In genomic region chr13:74325106-74325505, GRCh38 we compare ENCODE assay signal across 9 cellular contexts.
A peak's percentile ranks its signal among the peaks of the same experiment; 100 is the strongest.
DNase-seq lines count a peak whose midpoint lies in the region; ATAC-seq and TF ChIP-seq lines count a peak whose summit lies in the region.
"Had no signal": no experiment of that assay in that cellular context is flagged by ENCODE, and none has a peak within 500 bp of the region (broad histone marks: within the 10 kb centered on the region; RNA-seq: fewer than 3 reads in every experiment).

No MANE protein-coding gene starts in this region.

- no peak for TF ChIP-seq CTCF in foreskin fibroblast (IDR thresholded peaks at IDR 0.05; ENCODE audit: low read depth, low read length)

- DNase-seq in NCI-H2107 treated with DMSO at 0.1 percent for 48 hours (lab: John Stamatoyannopoulos, UW; ENCODE audit: unreplicated experiment): peak; percentile 48
- DNase-seq in NCI-H2107 (lab: John Stamatoyannopoulos, UW): no peak
- peak; percentile 53 for DNase-seq in OCI-M1 (lab: John Stamatoyannopoulos, UW)
- DNase-seq in foreskin fibroblast: peak; percentile 82 to 90
- peak; percentile 57 for DNase-seq in stromal cell of bone marrow (ENCODE audit: low read depth)
- no peak for DNase-seq in NCI-H82 treated with DMSO at 0.1 percent for 48 hours (lab: John Stamatoyannopoulos, UW; ENCODE audit: unreplicated experiment)
- no peak for DNase-seq in CD1c-positive myeloid dendritic cell (ENCODE audit: extremely low spot score)
- DNase-seq: WERI-Rb-1 had no signal

- H3K4me3 ChIP-seq in foreskin fibroblast (ENCODE audit: low read depth in 1 of 2, low read length in 2 of 2): peak overlapping the region in 1 of 2 donors; percentile 13

- ATAC-seq in GM19324 (IDR thresholded peaks at IDR 0.05; ENCODE audit: low FRiP score, unreplicated experiment): no peak

Comparison
In these comparisons a context has a peak if more than half of its experiments do, and no peak if none do; other contexts are left out.
1. DNase-seq: peak in NCI-H2107 treated with DMSO at 0.1 percent for 48 hours (single experiment), OCI-M1 (single experiment), foreskin fibroblast (2 of 2) and stromal cell of bone marrow (single experiment); none in NCI-H2107 (single experiment), NCI-H82 treated with DMSO at 0.1 percent for 48 hours (single experiment) and CD1c-positive myeloid dendritic cell (single experiment).